8 cellular contexts compared by ENCODE assay signal in genomic region chr22:37316875-37317371, GRCh38. TPM values are rescaled to one million over a fixed set of nuclear protein-coding genes. Genes with fewer than 3 reads are reported as not detected.
DNase-seq lines count a peak whose midpoint lies in the region; ATAC-seq and TF ChIP-seq lines count a peak whose summit lies in the region.

No MANE protein-coding gene starts in this region.

- no peaks in the 10 kb centered on the region for H3K9me3 ChIP-seq in gastrocnemius medialis

- ATAC-seq in gastrocnemius medialis (peak; percentile 56 to 73), GM21576 (IDR thresholded peaks at IDR 0.05; ENCODE audit: unreplicated experiment) (no peak), HG03378 (IDR thresholded peaks at IDR 0.05; ENCODE audit: unreplicated experiment) (no peak)

- DNase-seq in GM10248 (ENCODE audit: extremely low spot score) (peak; percentile 92), MV-4-11 (lab: John Stamatoyannopoulos, UW) (peak; percentile 58), T-helper 22 cell (ENCODE audit: low read depth) (peak; percentile 47), astrocyte of the cerebellum (ENCODE audit: low read depth) (peak; percentile 80), hepatic stellate cell (ENCODE audit: low spot score) (peak; percentile 92), gastrocnemius medialis (peak; percentile 24 to 32)

- TF ChIP-seq POLR2A in gastrocnemius medialis (IDR thresholded peaks at IDR 0.05) = no peak

- H3K27me3 ChIP-seq in gastrocnemius medialis = no peaks in the 10 kb centered on the region

- POLR2A ChIA-PET in GM10248 (lab: Yijun Ruan, JAX) = no interaction called here

- H3K4me3 ChIP-seq in astrocyte of the cerebellum (ENCODE audit: low read depth, low read length) (no peak overlapping the region), gastrocnemius medialis (no peak overlapping the region)

- in situ Hi-C loops in astrocyte of the cerebellum (cut with HindIII; ENCODE audit: low sequenced_read_pairs) (no loop called here), gastrocnemius medialis (cut with MboI; ENCODE audit: low sequenced_read_pairs in 4 of 4) (no loop called here)

- intact Hi-C loops in gastrocnemius medialis (cut with DNase I; ENCODE audit: low total_unique reads) = loop anchor here (2.0 to 10.0 kb wide), 2 partner anchors 108 to 140 kb away; partner anchors contain the start of gene ELFN2

- CTCF ChIA-PET in GM10248 (lab: Yijun Ruan, JAX) = interaction anchor here (0.6 to 7.6 kb wide), 34 partner anchors 14 to 290 kb away, joined by 3 to 77 read pairs (median 4); no protein-coding TSS in a partner anchor

- no peak overlapping the region for H3K27ac ChIP-seq in gastrocnemius medialis

- H3K36me3 ChIP-seq in gastrocnemius medialis = no peaks in the 10 kb centered on the region

- peak; percentile 99 for TF ChIP-seq CTCF in GM10248 (IDR thresholded peaks at IDR 0.05; ENCODE audit: control extremely low read depth, extremely low read depth, low read depth, missing control alignments)
- TF ChIP-seq CTCF in astrocyte of the cerebellum (IDR thresholded peaks at IDR 0.05; ENCODE audit: low read depth, low read length, missing control alignments) = peak; percentile 93
- peak; percentile 52 to 71 (median 64) for TF ChIP-seq CTCF in gastrocnemius medialis (IDR thresholded peaks at IDR 0.05 in 4 of 5, conservative IDR thresholded peaks at IDR 0.05 in 1 of 5)

- H3K4me1 ChIP-seq in gastrocnemius medialis = no peaks in the 10 kb centered on the region

RNA-seq across cellular contexts. Expression of gene CYTH4, which starts 34.6 kb away (rescaled TPM):
- 1 to 10 TPM in 3 of 4 donors, not detected in 1; 1.7 to 2.2 (median 2.0) TPM for total RNA-seq in gastrocnemius medialis

Comparison
In these comparisons a context has a peak if more than half of its experiments do, and no peak if none do; other contexts are left out.
1. DNase-seq: peak in every context shown above with its lines; median percentile 92 in GM10248; 92 in hepatic stellate cell; 80 in astrocyte of the cerebellum; 58 in MV-4-11; 47 in T-helper 22 cell; 28 in gastrocnemius medialis.
2. ATAC-seq: peak in gastrocnemius medialis (2 of 2); none in GM21576 (single experiment) and HG03378 (single experiment).
3. Peak in every context shown above with its lines, with median percentiles within 50 percentile points of each other: CTCF ChIP-seq.